Comparison of ENCODE assay signal across 8 cellular contexts in genomic region chr11:72812968-72813739, GRCh38. TPM values are rescaled to one million over a fixed set of nuclear protein-coding genes. Genes with fewer than 3 reads are reported as not detected.
DNase-seq lines count a peak whose midpoint lies in the region; ATAC-seq and TF ChIP-seq lines count a peak whose summit lies in the region.

No MANE protein-coding gene starts in this region.

- no peaks in the 10 kb centered on the region for H3K36me3 ChIP-seq in right lobe of liver

- H3K27me3 ChIP-seq in right lobe of liver, result no peaks in the 10 kb centered on the region

- WGBS in right lobe of liver (ENCODE audit: insufficient coverage, low coverage, low lambda C conversion rate, missing lambda C conversion rate), result 4% methylated on average over 14 of the region's 24 CpGs

- H3K27ac Mint-ChIP-seq in activated B cell treated with CpG ODN at 0.5 μM for 24 hours, result peak overlapping the region; percentile 91

- peaks cover 33% of the 10 kb centered on the region for H3K36me3 Mint-ChIP-seq in activated B cell treated with CpG ODN at 0.5 μM for 24 hours (ENCODE audit: low read depth)

- no peaks in the 10 kb centered on the region for H3K9me3 ChIP-seq in right lobe of liver

- CTCF ChIA-PET in activated B cell treated with CpG ODN at 0.5 μM for 24 hours (lab: Charles Lee), result interaction anchor here (0.8 to 5.2 kb wide), 9 partner anchors 10 to 129 kb away, joined by 3 to 27 read pairs (median 6); partner anchors contain the start of gene STARD10

- TF ChIP-seq CTCF in activated B cell treated with CpG ODN at 0.5 μM for 24 hours (IDR thresholded peaks at IDR 0.05), result no peak
- peak; percentile 39 to 54 (median 44) for TF ChIP-seq CTCF in right lobe of liver (IDR thresholded peaks at IDR 0.05)

- ATAC-seq in activated B cell treated with CpG ODN at 0.5 μM for 24 hours (ENCODE audit: low read depth) (peak; percentile 10), right lobe of liver (peak; percentile 9 to 40 (median 32)), GM18498 (IDR thresholded peaks at IDR 0.05; ENCODE audit: unreplicated experiment) (no peak)

- peaks cover 0 to 21% (median 3%) of the 10 kb centered on the region in 4 donors for H3K4me1 ChIP-seq in right lobe of liver

- POLR2A ChIA-PET in activated B cell treated with CpG ODN at 0.5 μM for 24 hours (lab: Charles Lee), result interaction anchor here (0.5 to 4.5 kb wide), 10 partner anchors 20 to 329 kb away, joined by 3 to 26 read pairs (median 3); partner anchors contain the start of genes ARAP1, FCHSD2 and STARD10

- peak overlapping the region; percentile 65 to 88 (median 81) for H3K4me3 ChIP-seq in right lobe of liver

- no peak for TF ChIP-seq POLR2A in right lobe of liver (IDR thresholded peaks at IDR 0.05)

- no peaks in the 10 kb centered on the region for H3K9me3 Mint-ChIP-seq in activated B cell treated with CpG ODN at 0.5 μM for 24 hours

- peak overlapping the region; percentile 94 to 99 (median 98) for H3K27ac ChIP-seq in right lobe of liver

- DNase-seq in DMS 273 (lab: John Stamatoyannopoulos, UW; ENCODE audit: unreplicated experiment), result peak; percentile 73
- peak; percentile 51 for DNase-seq in GOT3 (lab: John Stamatoyannopoulos, UW)
- peak; percentile 53 for DNase-seq in NCI-H1694 (lab: John Stamatoyannopoulos, UW)
- peak; percentile 46 for DNase-seq in activated B cell treated with CpG ODN at 0.5 μM for 24 hours
- DNase-seq in cerebellar cortex (ENCODE audit: low spot score), result peak; percentile 75
- peak in 1 of 3 donors; percentile 65 for DNase-seq in right lobe of liver
- peak; percentile 39 for DNase-seq in stimulated activated CD8-positive, alpha-beta memory T cell treated with anti-CD3 and anti-CD28 coated beads, Interleukin-15, amount 100 ng/mL, for 24 hours (ENCODE audit: low read depth)

- peak overlapping the region; percentile 95 for H3K4me3 Mint-ChIP-seq in activated B cell treated with CpG ODN at 0.5 μM for 24 hours

- H3K27me3 Mint-ChIP-seq in activated B cell treated with CpG ODN at 0.5 μM for 24 hours, result no peaks in the 10 kb centered on the region

- H3K4me1 Mint-ChIP-seq in activated B cell treated with CpG ODN at 0.5 μM for 24 hours, result peaks cover 50% of the 10 kb centered on the region

- intact Hi-C loops in activated B cell treated with CpG ODN at 0.5 μM for 24 hours (cut with micrococcal nuclease) (loop anchor here (1.0 to 10.0 kb wide), 4 partner anchors 88 to 886 kb away; partner anchors contain the start of genes INPPL1, RNF121 and XNDC1N), right lobe of liver (cut with DNase I) (no loop called here)

RNA-seq across cellular contexts. Expression of gene ATG16L2, which starts 1.1 kb away (rescaled TPM):
- 73.5 and 96.7 TPM in 2 replicates for total RNA-seq in activated B cell treated with CpG ODN at 0.5 μM for 24 hours
- 10 to 100 TPM in 5 of 6 experiments, 1 to 10 TPM in 1; 8.6 to 23.8 (median 15.4) TPM for total RNA-seq in right lobe of liver

RNA-seq across cellular contexts. Expression of gene STARD10, which starts 19.3 kb away (rescaled TPM):
- 42.6 and 46.8 TPM in 2 replicates for total RNA-seq in activated B cell treated with CpG ODN at 0.5 μM for 24 hours
- total RNA-seq in right lobe of liver, result 100 to 1,000 TPM; 282 to 525 (median 330) TPM
